ENCODE assay signal across 8 cellular contexts in the genomic region with DNA sequence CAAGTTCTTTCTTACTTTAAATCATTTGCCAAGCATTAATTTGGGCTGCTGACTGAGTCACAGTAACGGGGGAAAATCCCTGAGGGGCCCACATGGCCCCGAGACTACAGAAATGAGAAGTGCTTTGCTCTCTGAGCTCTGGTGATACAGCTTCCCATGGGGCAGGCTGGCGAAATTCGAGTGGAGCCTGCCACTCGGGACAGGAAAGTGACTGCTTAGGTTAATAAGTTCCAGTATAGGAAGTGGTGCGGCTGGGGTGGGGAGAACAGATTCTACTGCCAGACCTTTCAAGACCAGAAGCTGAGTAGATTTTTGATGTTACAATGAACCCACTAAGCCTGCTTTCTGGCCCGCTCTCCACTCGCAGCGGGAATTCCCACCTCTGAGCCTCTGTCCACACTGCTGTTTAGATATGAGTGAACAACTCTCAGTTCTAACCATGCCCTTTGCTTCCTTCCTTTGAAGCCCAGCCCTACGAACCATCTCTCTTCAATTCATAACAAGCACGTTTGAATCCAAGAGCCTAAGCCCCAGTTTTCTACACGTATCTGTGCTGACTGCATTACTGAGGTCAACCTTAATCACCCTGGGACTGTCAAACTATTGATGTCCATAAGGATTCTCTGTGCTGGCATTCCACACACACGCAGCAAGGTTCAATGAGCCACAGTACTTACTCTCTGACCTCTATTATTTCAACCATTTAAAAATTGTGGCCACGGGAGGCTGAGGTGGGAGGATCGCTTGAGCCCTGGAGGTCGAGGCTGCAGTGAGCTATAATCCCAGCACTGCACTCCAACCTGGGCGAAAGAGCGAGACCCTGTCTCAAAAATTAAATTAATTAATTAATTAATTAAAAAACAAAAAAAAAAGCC. TPM values are rescaled to one million over a fixed set of nuclear protein-coding genes. Genes with fewer than 3 reads are reported as not detected.
A peak's percentile ranks its signal among the peaks of the same experiment; 100 is the strongest.
DNase-seq lines count a peak whose midpoint lies in the region; ATAC-seq and TF ChIP-seq lines count a peak whose summit lies in the region.

No MANE protein-coding gene starts in this region.

- peaks cover 39 to 51% of the 10 kb centered on the region in 2 donors for H3K36me3 Mint-ChIP-seq in stimulated activated naive B cell treated with anti-CD40 and anti-IgM and Interleukin-4, amounts not matched to agents 10 μg/mL and 1 μg/mL and 100 μg/mL, for 72 hours

- peaks cover 47% of the 10 kb centered on the region for H3K36me3 ChIP-seq in SJSA1

- peak overlapping the region; percentile 45 for H3K27ac ChIP-seq in SJSA1

- H3K9me3 Mint-ChIP-seq in stimulated activated naive B cell treated with anti-CD40 and anti-IgM and Interleukin-4, amounts not matched to agents 10 μg/mL and 1 μg/mL and 100 μg/mL, for 72 hours, result no peaks in the 10 kb centered on the region

- TF ChIP-seq CTCF in GM12865 (IDR thresholded peaks at IDR 0.05; ENCODE audit: insufficient read depth, low read depth, low read length, missing control alignments), result no peak
- TF ChIP-seq CTCF in lower leg skin (IDR thresholded peaks at IDR 0.05), result no peak

- H3K27me3 ChIP-seq in SJSA1 (replicated peaks), result no peaks in the 10 kb centered on the region

- DNase-seq in GM12865 (ENCODE audit: low read depth) (peak; percentile 95), SJSA1 (ENCODE audit: low read depth in 1 of 2, low spot score in 2 of 2) (peak; percentile 54 to 61), lower leg skin (ENCODE audit: low spot score in 2 of 2) (peak; percentile 54 to 85), islet precursor cell (no peak), SK-N-DZ (ENCODE audit: low spot score) (no peak)
- peak; percentile 61 for DNase-seq in activated naive CD8-positive, alpha-beta T cell treated with anti-CD3 and anti-CD28 coated beads, Interleukin-2, amount 50 U/mL, for 16 hours (ENCODE audit: low read depth, low spot score)
- DNase-seq in stimulated activated naive B cell treated with anti-CD40 and anti-IgM and Interleukin-4, amounts not matched to agents 10 μg/mL and 1 μg/mL and 100 μg/mL, for 72 hours, result peak; percentile 94

- peak overlapping the region; percentile 77 for H3K4me3 Mint-ChIP-seq in stimulated activated naive B cell treated with anti-CD40 and anti-IgM and Interleukin-4, amounts not matched to agents 10 μg/mL and 1 μg/mL and 100 μg/mL, for 72 hours

- H3K9me3 ChIP-seq in SJSA1 (replicated peaks), result no peaks in the 10 kb centered on the region

- ATAC-seq in HG02623 (IDR thresholded peaks at IDR 0.05; ENCODE audit: unreplicated experiment), result peak; percentile 71
- peak; percentile 83 to 84 for ATAC-seq in stimulated activated naive B cell treated with anti-CD40 and anti-IgM and Interleukin-4, amounts not matched to agents 10 μg/mL and 1 μg/mL and 100 μg/mL, for 72 hours (replicated peaks)

- H3K4me1 Mint-ChIP-seq in stimulated activated naive B cell treated with anti-CD40 and anti-IgM and Interleukin-4, amounts not matched to agents 10 μg/mL and 1 μg/mL and 100 μg/mL, for 72 hours, result peaks cover 44 to 87% of the 10 kb centered on the region in 2 donors

- WGBS in lower leg skin, 2 donors, result 47 to 54% methylated on average over 18 of the region's 18 CpGs

- peak overlapping the region; percentile 98 for H3K27ac Mint-ChIP-seq in stimulated activated naive B cell treated with anti-CD40 and anti-IgM and Interleukin-4, amounts not matched to agents 10 μg/mL and 1 μg/mL and 100 μg/mL, for 72 hours

- intact Hi-C loops in lower leg skin (cut with DNase I; ENCODE audit: low total_unique reads), result no loop called here

- no peak for TF ChIP-seq POLR2A in lower leg skin (IDR thresholded peaks at IDR 0.05)

- H3K27me3 Mint-ChIP-seq in stimulated activated naive B cell treated with anti-CD40 and anti-IgM and Interleukin-4, amounts not matched to agents 10 μg/mL and 1 μg/mL and 100 μg/mL, for 72 hours, result no peaks in the 10 kb centered on the region

- peaks cover 35% of the 10 kb centered on the region for H3K4me1 ChIP-seq in SJSA1 (replicated peaks)

- H3K4me3 ChIP-seq in GM12865 (ENCODE audit: low read depth, low read length), result peak overlapping the region; percentile 22
- H3K4me3 ChIP-seq in SJSA1, result no peak overlapping the region
- no peak overlapping the region for H3K4me3 ChIP-seq in lower leg skin (ENCODE audit: low read depth, poor library complexity, severe bottlenecking)

RNA-seq across cellular contexts. Expression of gene ZBTB17, which starts 9.6 kb away (rescaled TPM):
- total RNA-seq in SJSA1 (2014; rRNA removed; shearing (Covaris generic)), result 26.6 and 33.6 TPM in 2 replicates
- total RNA-seq in lower leg skin, result 10 to 100 TPM; 25.9 to 42.4 (median 29.3) TPM
- 30.0 and 32.6 TPM in 2 replicates for polyA plus RNA-seq in SK-N-DZ (2014; cell fraction: cytosol; rRNA removed)
- 143 and 161 TPM in 2 replicates for polyA plus RNA-seq in SK-N-DZ (2014; cell fraction: nucleus; rRNA removed)

RNA-seq across cellular contexts. Expression of gene SRARP, which starts 37.7 kb away (rescaled TPM):
- not detected in 2 replicates for total RNA-seq in SJSA1 (2014; rRNA removed; shearing (Covaris generic))
- not detected for total RNA-seq in lower leg skin
- not detected in 2 replicates for polyA plus RNA-seq in SK-N-DZ (2014; cell fraction: cytosol; rRNA removed)
- polyA plus RNA-seq in SK-N-DZ (2014; cell fraction: nucleus; rRNA removed), result not detected in 2 replicates

RNA-seq across cellular contexts. Expression of gene HSPB7, which starts 51.5 kb away (rescaled TPM):
- total RNA-seq in SJSA1 (2014; rRNA removed; shearing (Covaris generic)), result not detected in 2 replicates
- 1 to 10 TPM; 2.4 to 4.2 (median 3.0) TPM for total RNA-seq in lower leg skin
- 0.06 and 0.25 TPM in 2 replicates for polyA plus RNA-seq in SK-N-DZ (2014; cell fraction: cytosol; rRNA removed)
- polyA plus RNA-seq in SK-N-DZ (2014; cell fraction: nucleus; rRNA removed), result 0.09 TPM in 1 of 2 replicates, not detected in the other

RNA-seq across cellular contexts. Expression of gene CLCNKA, which starts 55.5 kb away (rescaled TPM):
- not detected in 2 replicates for total RNA-seq in SJSA1 (2014; rRNA removed; shearing (Covaris generic))
- 1 to 10 TPM in 1 of 4 donors, under 1 TPM in 2, not detected in 1; 0.10 to 1.3 (median 0.63) TPM for total RNA-seq in lower leg skin
- not detected in 2 replicates for polyA plus RNA-seq in SK-N-DZ (2014; cell fraction: cytosol; rRNA removed)
- not detected in 2 replicates for polyA plus RNA-seq in SK-N-DZ (2014; cell fraction: nucleus; rRNA removed)

Comparison
In these comparisons a context has a peak if more than half of its experiments do, and no peak if none do; other contexts are left out.
1. DNase-seq: peak in GM12865 (single experiment), SJSA1 (2 of 2), activated naive CD8-positive, alpha-beta T cell treated with anti-CD3 and anti-CD28 coated beads, Interleukin-2, amount 50 U/mL, for 16 hours (single experiment), lower leg skin (2 of 2) and stimulated activated naive B cell treated with anti-CD40 and anti-IgM and Interleukin-4, amounts not matched to agents 10 μg/mL and 1 μg/mL and 100 μg/mL, for 72 hours (single experiment); none in islet precursor cell (single experiment) and SK-N-DZ (single experiment).